ENCODE assay signal across 19 cellular contexts in genomic region chr15:43086551-43086950, GRCh38. TPM values are rescaled to one million over a fixed set of nuclear protein-coding genes. Genes with fewer than 3 reads are reported as not detected.
DNase-seq lines count a peak whose midpoint lies in the region; ATAC-seq, FAIRE-seq and TF ChIP-seq lines count a peak whose summit lies in the region.
"Had no signal": no experiment of that assay in that cellular context is flagged by ENCODE, and none has a peak within 500 bp of the region (broad histone marks: within the 10 kb centered on the region; RNA-seq: fewer than 3 reads in every experiment).

No MANE protein-coding gene starts in this region.

- FAIRE-seq in bronchial epithelial cell (lab: Jason Lieb, UNC): no peak

- TF ChIP-seq CTCF in bronchial epithelial cell (IDR thresholded peaks at IDR 0.05; ENCODE audit: insufficient read depth, low read length, severe bottlenecking) (no peak), nephron progenitor cell (IDR thresholded peaks at IDR 0.05) (no peak)

- no peaks in the 10 kb centered on the region for H3K36me3 ChIP-seq in bronchial epithelial cell (ENCODE audit: control insufficient read depth, insufficient read depth, low read length)

- no peak overlapping the region for H3K4me3 ChIP-seq in bronchial epithelial cell (ENCODE audit: low read depth, low read length)
- H3K4me3 ChIP-seq: lower lobe of right lung had no signal

- no peaks in the 10 kb centered on the region for H3K27me3 Mint-ChIP-seq in nephron progenitor cell (ENCODE audit: low read depth, poor library complexity)
- H3K27me3 Mint-ChIP-seq: naive thymus-derived CD4-positive, alpha-beta T cell had no signal

- H3K27ac Mint-ChIP-seq in nephron progenitor cell: peak overlapping the region; percentile 37

- peak; percentile 24 for DNase-seq in ELR (ENCODE audit: low read depth)
- peak; percentile 23 for DNase-seq in bronchial epithelial cell (ENCODE audit: low read depth)
- DNase-seq in nephron progenitor cell: no peak
- DNase-seq in activated effector memory CD4-positive, alpha-beta T cell treated with anti-CD3 and anti-CD28 coated beads, Interleukin-2, amount 50 U/mL, for 16 hours: no peak
- DNase-seq in KBM-7: no peak
- DNase-seq: activated naive CD4-positive, alpha-beta T cell; brain microvascular endothelial cell; DMS53; H7; lower lobe of right lung; naive thymus-derived CD4-positive, alpha-beta T cell; NCI-H1048; NCI-H69; substantia nigra; SW 1271 had no signal

- ATAC-seq in HG02852 (IDR thresholded peaks at IDR 0.05; ENCODE audit: unreplicated experiment) (peak; percentile 48), HG03039 (IDR thresholded peaks at IDR 0.05; ENCODE audit: unreplicated experiment) (no peak), HG03196 (IDR thresholded peaks at IDR 0.05; ENCODE audit: unreplicated experiment) (no peak)
- ATAC-seq: lower lobe of right lung; naive thymus-derived CD4-positive, alpha-beta T cell; Panc1 had no signal

- no peaks in the 10 kb centered on the region for H3K27me3 ChIP-seq in bronchial epithelial cell (ENCODE audit: control insufficient read depth, insufficient read depth, low read length)
- H3K27me3 ChIP-seq: brain microvascular endothelial cell had no signal

- H3K4me3 Mint-ChIP-seq in nephron progenitor cell: no peak overlapping the region
- H3K4me3 Mint-ChIP-seq: naive thymus-derived CD4-positive, alpha-beta T cell had no signal

- in situ Hi-C loops in KBM-7 (cut with MboI; ENCODE audit: low pct_unique_long_range_greater_than_20kb, low sequenced_read_pairs): no loop called here

- H3K9me3 Mint-ChIP-seq in nephron progenitor cell: no peaks in the 10 kb centered on the region
- H3K9me3 Mint-ChIP-seq: naive thymus-derived CD4-positive, alpha-beta T cell had no signal

- H3K36me3 Mint-ChIP-seq in nephron progenitor cell (ENCODE audit: low read depth): peaks cover 67% of the 10 kb centered on the region

- no peaks in the 10 kb centered on the region for H3K4me1 Mint-ChIP-seq in nephron progenitor cell

RNA-seq across cellular contexts. Expression of gene UBR1, which starts 19.3 kb away (rescaled TPM):
- 15.9 and 18.4 TPM in 2 replicates for total RNA-seq in bronchial epithelial cell

RNA-seq across cellular contexts. Expression of gene TMEM62, which starts 46.8 kb away (rescaled TPM):
- total RNA-seq in bronchial epithelial cell: 22.5 and 26.1 TPM in 2 replicates

Comparison
In these comparisons a context has a peak if more than half of its experiments do, and no peak if none do; other contexts are left out.
1. DNase-seq: peak in ELR (single experiment) and bronchial epithelial cell (single experiment); none in nephron progenitor cell (single experiment), activated effector memory CD4-positive, alpha-beta T cell treated with anti-CD3 and anti-CD28 coated beads, Interleukin-2, amount 50 U/mL, for 16 hours (single experiment) and KBM-7 (single experiment).